In the genomic region with DNA sequence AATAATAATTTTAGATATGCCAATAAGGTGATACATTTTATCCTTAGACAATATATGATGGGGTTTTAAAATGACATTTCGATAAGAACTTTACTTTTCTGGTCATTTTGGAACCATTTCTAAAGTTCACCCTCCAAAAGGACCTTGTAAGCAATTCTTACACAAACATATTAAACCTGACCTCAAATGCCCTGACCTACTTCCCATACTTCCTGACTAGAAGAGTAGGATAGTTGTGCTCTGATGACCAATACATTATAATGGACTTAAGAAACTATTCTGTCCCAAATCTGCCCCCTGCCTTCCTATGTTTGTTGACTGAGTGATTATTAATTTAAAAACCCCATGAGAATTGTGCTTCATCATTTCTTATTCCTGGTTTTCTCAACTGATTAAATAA, we compare ENCODE assay signal across 28 cellular contexts. TPM values are rescaled to one million over a fixed set of nuclear protein-coding genes. Genes with fewer than 3 reads are reported as not detected.
"Had no signal": no experiment of that assay in that cellular context is flagged by ENCODE, and none has a peak within 500 bp of the region (broad histone marks: within the 10 kb centered on the region; RNA-seq: fewer than 3 reads in every experiment).

No MANE protein-coding gene starts in this region.

- H3K27me3 Mint-ChIP-seq: activated CD4-positive, alpha-beta T cell treated with anti-CD3 and anti-CD28 coated beads for 36 hours; activated naive CD8-positive, alpha-beta T cell treated with anti-CD3 and anti-CD28 coated beads, Interleukin-2, amount 10 ng/mL, durations not matched to agents 7 days and 5 days; memory B cell had no signal

- H3K79me2 ChIP-seq: parathyroid adenoma had no signal

- H3K9me3 Mint-ChIP-seq: activated naive CD4-positive, alpha-beta T cell treated with anti-CD3 and anti-CD28 coated beads for 36 hours; activated naive CD8-positive, alpha-beta T cell treated with anti-CD3 and anti-CD28 coated beads, Interleukin-2, amount 10 ng/mL, durations not matched to agents 7 days and 5 days; memory B cell; naive thymus-derived CD4-positive, alpha-beta T cell; T-helper 2 cell treated with Interferon-gamma antibody and Interleukin-4, amounts not matched to agents 5 μg/mL and 100 μg/mL, for 36 hours had no signal

- H3K9ac ChIP-seq: parathyroid adenoma had no signal

- H3K4me1 ChIP-seq: parathyroid adenoma, psoas muscle, right atrium auricular region, transverse colon had no signal

- H3K4me3 Mint-ChIP-seq: activated CD4-positive, alpha-beta T cell treated with anti-CD3 and anti-CD28 coated beads for 36 hours; activated naive CD4-positive, alpha-beta T cell treated with anti-CD3 and anti-CD28 coated beads for 36 hours; activated naive CD8-positive, alpha-beta T cell treated with anti-CD3 and anti-CD28 coated beads, Interleukin-2, amount 10 ng/mL, durations not matched to agents 7 days and 5 days; memory B cell; naive thymus-derived CD4-positive, alpha-beta T cell; T-helper 2 cell treated with Interferon-gamma antibody and Interleukin-4, amounts not matched to agents 5 μg/mL and 100 μg/mL, for 36 hours had no signal

- H3K9me3 ChIP-seq: psoas muscle, right atrium auricular region, transverse colon had no signal

- H3K27me3 ChIP-seq: right atrium auricular region, transverse colon had no signal

- H3K27ac Mint-ChIP-seq: activated CD4-positive, alpha-beta T cell treated with anti-CD3 and anti-CD28 coated beads for 36 hours; activated naive CD4-positive, alpha-beta T cell treated with anti-CD3 and anti-CD28 coated beads for 36 hours; activated naive CD8-positive, alpha-beta T cell treated with anti-CD3 and anti-CD28 coated beads, Interleukin-2, amount 10 ng/mL, durations not matched to agents 7 days and 5 days; memory B cell; naive thymus-derived CD4-positive, alpha-beta T cell; T-helper 2 cell treated with Interferon-gamma antibody and Interleukin-4, amounts not matched to agents 5 μg/mL and 100 μg/mL, for 36 hours had no signal

- DNase-seq: activated CD4-positive, alpha-beta T cell treated with anti-CD3 and anti-CD28 coated beads for 36 hours; activated CD4-positive, CD25-positive, alpha-beta regulatory T cell; activated effector memory CD4-positive, alpha-beta T cell treated with Interleukin-2 at 50 U/mL for 16 hours; activated naive CD4-positive, alpha-beta T cell treated with anti-CD3 and anti-CD28 coated beads for 36 hours; activated naive CD8-positive, alpha-beta T cell treated with anti-CD3 and anti-CD28 coated beads, Interleukin-2, amount 10 ng/mL, durations not matched to agents 7 days and 5 days; activated T-cell treated with anti-CD3 and anti-CD28 coated beads for 4 hours; amniotic stem cell; central memory CD4-positive, alpha-beta T cell; effector CD8-positive, alpha-beta T cell; erythroblast; foreskin fibroblast; head of caudate nucleus; hippocampal formation; kidney; left colon; midbrain; naive thymus-derived CD4-positive, alpha-beta T cell; occipital lobe; psoas muscle; stimulated activated CD4-positive, alpha-beta T cell treated with anti-CD3 and anti-CD28 coated beads, Interleukin-2, amount 100 ng/mL, for 48 hours; stimulated activated naive CD4-positive, alpha-beta T cell treated with Interleukin-2 at 50 U/mL for 16 hours; T-helper 1 cell; transverse colon had no signal

- H3K36me3 ChIP-seq: right atrium auricular region, transverse colon had no signal

- H3K4me1 Mint-ChIP-seq: activated CD4-positive, alpha-beta T cell treated with anti-CD3 and anti-CD28 coated beads for 36 hours; activated naive CD8-positive, alpha-beta T cell treated with anti-CD3 and anti-CD28 coated beads, Interleukin-2, amount 10 ng/mL, durations not matched to agents 7 days and 5 days; memory B cell; naive thymus-derived CD4-positive, alpha-beta T cell had no signal

- H2AFZ ChIP-seq: parathyroid adenoma had no signal

- H3K4me3 ChIP-seq: psoas muscle, right atrium auricular region, transverse colon had no signal

- H3K27ac ChIP-seq: parathyroid adenoma, psoas muscle, right atrium auricular region, transverse colon had no signal

- FAIRE-seq: kidney had no signal

- H3K36me3 Mint-ChIP-seq: activated naive CD8-positive, alpha-beta T cell treated with anti-CD3 and anti-CD28 coated beads, Interleukin-2, amount 10 ng/mL, durations not matched to agents 7 days and 5 days; memory B cell; naive thymus-derived CD4-positive, alpha-beta T cell had no signal

- ATAC-seq: activated CD4-positive, alpha-beta T cell treated with anti-CD3 and anti-CD28 coated beads for 36 hours; left colon; naive thymus-derived CD4-positive, alpha-beta T cell; psoas muscle had no signal

RNA-seq across cellular contexts. Expression of a gene that starts 50.0 kb away (rescaled TPM):
- polyA plus RNA-seq: neural cell had no signal
